ENCODE assay signal across 8 cellular contexts in genomic region chr3:52537165-52537635, GRCh38. TPM values are rescaled to one million over a fixed set of nuclear protein-coding genes. Genes with fewer than 3 reads are reported as not detected.
DNase-seq lines count a peak whose midpoint lies in the region; ATAC-seq and TF ChIP-seq lines count a peak whose summit lies in the region.

No MANE protein-coding gene starts in this region.

- peaks cover 16% of the 10 kb centered on the region for H3K4me1 ChIP-seq in rectal smooth muscle tissue (ENCODE audit: control insufficient read depth, insufficient read depth, low read length)

- peaks cover 16% of the 10 kb centered on the region for H3K9me3 Mint-ChIP-seq in glutamatergic neuron (ENCODE audit: unreplicated experiment)

- peak overlapping the region; percentile 91 for H3K27ac Mint-ChIP-seq in glutamatergic neuron (ENCODE audit: unreplicated experiment)

- no peaks in the 10 kb centered on the region for H3K36me3 Mint-ChIP-seq in glutamatergic neuron (ENCODE audit: unreplicated experiment)

- no peaks in the 10 kb centered on the region for H3K9me3 ChIP-seq in WERI-Rb-1 (ENCODE audit: severe bottlenecking)

- TF ChIP-seq CTCF in GM12875 (IDR thresholded peaks at IDR 0.05; ENCODE audit: borderline replicate concordance, insufficient read depth, low read depth, low read length) = no peak
- TF ChIP-seq CTCF in WERI-Rb-1 (IDR thresholded peaks at IDR 0.05; ENCODE audit: low read depth, low read length) = no peak
- no peak for TF ChIP-seq CTCF in glutamatergic neuron (IDR thresholded peaks at IDR 0.05; ENCODE audit: partially characterized antibody, unreplicated experiment)

- peak overlapping the region; percentile 84 for H3K9ac ChIP-seq in rectal smooth muscle tissue (ENCODE audit: low read length)

- H3K4me3 ChIP-seq in GM12875 (ENCODE audit: low read depth, low read length) (peak overlapping the region; percentile 72), WERI-Rb-1 (ENCODE audit: low read depth, low read length) (peak overlapping the region; percentile 79), rectal smooth muscle tissue (ENCODE audit: low read length) (peak overlapping the region; percentile 98)

- no peak for ATAC-seq in HG03439 (IDR thresholded peaks at IDR 0.05; ENCODE audit: unreplicated experiment)

- H3K4me1 Mint-ChIP-seq in glutamatergic neuron (ENCODE audit: low read depth, unreplicated experiment) = peaks cover 26% of the 10 kb centered on the region

- peaks cover 14% of the 10 kb centered on the region for H3K27me3 Mint-ChIP-seq in glutamatergic neuron (ENCODE audit: unreplicated experiment)

- H3K27ac ChIP-seq in WERI-Rb-1 (peak overlapping the region; percentile 77), rectal smooth muscle tissue (ENCODE audit: low read depth, low read length) (peak overlapping the region; percentile 89)

- H3K36me3 ChIP-seq in WERI-Rb-1 = peaks cover 21% of the 10 kb centered on the region
- no peaks in the 10 kb centered on the region for H3K36me3 ChIP-seq in rectal smooth muscle tissue (ENCODE audit: control insufficient read depth, insufficient read depth, low read length)

- H3K27me3 ChIP-seq in WERI-Rb-1 (ENCODE audit: insufficient read depth, low read depth, severe bottlenecking) (no peaks in the 10 kb centered on the region), rectal smooth muscle tissue (ENCODE audit: control insufficient read depth, insufficient read depth, low read length) (no peaks in the 10 kb centered on the region)

- H3K4me3 Mint-ChIP-seq in glutamatergic neuron (ENCODE audit: unreplicated experiment) = peak overlapping the region; percentile 98

- DNase-seq in WERI-Rb-1 (no peak), glutamatergic neuron (no peak), NCI-H187 treated with DMSO at 0.1 percent for 48 hours (lab: John Stamatoyannopoulos, UW) (no peak), T-helper 9 cell (no peak), NCI-H1105 (lab: John Stamatoyannopoulos, UW) (no peak)

RNA-seq across cellular contexts. Expression of gene UQCC5, which starts 0.8 kb away (rescaled TPM):
- 13.7 TPM for total RNA-seq in glutamatergic neuron (ENCODE audit: unreplicated experiment)

RNA-seq across cellular contexts. Expression of gene NT5DC2, which starts 3.5 kb away (rescaled TPM):
- 308 TPM for total RNA-seq in glutamatergic neuron (ENCODE audit: unreplicated experiment)

RNA-seq across cellular contexts. Expression of gene STAB1, which starts 42.1 kb away (rescaled TPM):
- 6.3 TPM for total RNA-seq in glutamatergic neuron (ENCODE audit: unreplicated experiment)
